ENCODE assay signal across 8 cellular contexts in genomic region chr3:40580494-40581091, GRCh38. TPM values are rescaled to one million over a fixed set of nuclear protein-coding genes. Genes with fewer than 3 reads are reported as not detected.
DNase-seq lines count a peak whose midpoint lies in the region; ATAC-seq, FAIRE-seq and TF ChIP-seq lines count a peak whose summit lies in the region.

No MANE protein-coding gene starts in this region.

- H3K4me3 Mint-ChIP-seq in activated T-helper 2 cell treated with anti-CD3 and anti-CD28 coated beads, Interferon-gamma antibody, Interleukin-2, Interleukin-4, amounts not matched to agents 10 μg/mL and 5 μg/mL and 100 μg/mL, durations not matched to agents 14 hours and 24 hours and 36 hours (ENCODE audit: low read depth): no peak overlapping the region

- no peaks in the 10 kb centered on the region for H3K9me3 Mint-ChIP-seq in activated T-helper 2 cell treated with anti-CD3 and anti-CD28 coated beads, Interferon-gamma antibody, Interleukin-2, Interleukin-4, amounts not matched to agents 10 μg/mL and 5 μg/mL and 100 μg/mL, durations not matched to agents 14 hours and 24 hours and 36 hours

- CTCF ChIA-PET in RWPE1 (lab: Yijun Ruan, JAX): interaction anchor here (0.5 to 1.2 kb wide), 8 partner anchors 17 to 1303 kb away, joined by 3 to 4 read pairs (median 3); no protein-coding TSS in a partner anchor

- no peaks in the 10 kb centered on the region for H3K27me3 ChIP-seq in BE2C
- H3K27me3 ChIP-seq in KMS-11 (ENCODE audit: insufficient read depth, low read depth): no peaks in the 10 kb centered on the region
- H3K27me3 ChIP-seq in pancreas: no peaks in the 10 kb centered on the region
- no peaks in the 10 kb centered on the region for H3K27me3 ChIP-seq in upper lobe of right lung

- FAIRE-seq in pancreas (lab: Jason Lieb, UNC): no peak

- peak; percentile 86 for TF ChIP-seq CTCF in BE2C (IDR thresholded peaks at IDR 0.05; ENCODE audit: low read depth, low read length)
- TF ChIP-seq CTCF in KMS-11 (conservative IDR thresholded peaks at IDR 0.05; ENCODE audit: low read depth, low read length): peak; percentile 87
- peak; percentile 90 for TF ChIP-seq CTCF in RWPE1 (conservative IDR thresholded peaks at IDR 0.05; ENCODE audit: low read depth)
- peak; percentile 83 to 93 (median 92) for TF ChIP-seq CTCF in pancreas (IDR thresholded peaks at IDR 0.05)
- TF ChIP-seq CTCF in upper lobe of right lung (IDR thresholded peaks at IDR 0.05): peak; percentile 94

- no peaks in the 10 kb centered on the region for H3K36me3 ChIP-seq in BE2C
- H3K36me3 ChIP-seq in KMS-11 (ENCODE audit: insufficient read depth): no peaks in the 10 kb centered on the region
- H3K36me3 ChIP-seq in pancreas: no peaks in the 10 kb centered on the region
- H3K36me3 ChIP-seq in upper lobe of right lung: no peaks in the 10 kb centered on the region

- H3K4me3 ChIP-seq in BE2C (ENCODE audit: low read depth, low read length) (no peak overlapping the region), KMS-11 (IDR thresholded peaks at IDR 0.05; ENCODE audit: insufficient read depth, low read depth, low read length) (no peak overlapping the region), pancreas (no peak overlapping the region), upper lobe of right lung (no peak overlapping the region)

- intact Hi-C loops in activated T-helper 2 cell treated with anti-CD3 and anti-CD28 coated beads, Interferon-gamma antibody, Interleukin-2, Interleukin-4, amounts not matched to agents 10 μg/mL and 5 μg/mL and 100 μg/mL, durations not matched to agents 14 hours and 24 hours and 36 hours (cut with micrococcal nuclease): loop anchor here (1.0 to 10.0 kb wide), 5 partner anchors 253 to 1514 kb away; partner anchors contain the start of gene TRAK1
- intact Hi-C loops in pancreas (cut with DNase I) (loop anchor here in 2 of 3 donors (5.0 kb wide), 2 partner anchors 1292 to 1302 kb away; no protein-coding TSS in a partner anchor), upper lobe of right lung (cut with DNase I) (loop anchor here (5.0 to 10.0 kb wide), 2 partner anchors 624 to 1302 kb away; no protein-coding TSS in a partner anchor)

- peaks cover 3% of the 10 kb centered on the region for H3K4me1 Mint-ChIP-seq in activated T-helper 2 cell treated with anti-CD3 and anti-CD28 coated beads, Interferon-gamma antibody, Interleukin-2, Interleukin-4, amounts not matched to agents 10 μg/mL and 5 μg/mL and 100 μg/mL, durations not matched to agents 14 hours and 24 hours and 36 hours (ENCODE audit: low read depth)

- peaks cover 5% of the 10 kb centered on the region for H3K4me1 ChIP-seq in BE2C
- no peaks in the 10 kb centered on the region for H3K4me1 ChIP-seq in KMS-11 (ENCODE audit: low read depth, poor library complexity, severe bottlenecking)
- no peaks in the 10 kb centered on the region for H3K4me1 ChIP-seq in pancreas
- H3K4me1 ChIP-seq in upper lobe of right lung: peaks cover 6% of the 10 kb centered on the region

- ATAC-seq in GM18909 (IDR thresholded peaks at IDR 0.05; ENCODE audit: poor library complexity, unreplicated experiment) (peak; percentile 69), pancreas (peak; percentile 58 to 79 (median 76)), upper lobe of right lung (peak; percentile 83)

- H3K9me3 ChIP-seq in BE2C (no peaks in the 10 kb centered on the region), pancreas (no peaks in the 10 kb centered on the region), upper lobe of right lung (no peaks in the 10 kb centered on the region)

- H3K4me2 ChIP-seq in KMS-11: no peak overlapping the region

- 0 to 2% methylated on average over 2 of the region's 2 CpGs for WGBS in pancreas, 2 donors

- H3K9ac ChIP-seq in KMS-11: no peak overlapping the region

- peaks cover 11% of the 10 kb centered on the region for H3K27me3 Mint-ChIP-seq in activated T-helper 2 cell treated with anti-CD3 and anti-CD28 coated beads, Interferon-gamma antibody, Interleukin-2, Interleukin-4, amounts not matched to agents 10 μg/mL and 5 μg/mL and 100 μg/mL, durations not matched to agents 14 hours and 24 hours and 36 hours (ENCODE audit: low read depth)

- H4K20me1 ChIP-seq in KMS-11 (ENCODE audit: insufficient read depth): no peaks in the 10 kb centered on the region

- POLR2A ChIA-PET in RWPE1 (lab: Yijun Ruan, JAX; ENCODE audit: low non-redundant PET): no interaction called here

- no peak overlapping the region for H3K27ac ChIP-seq in KMS-11
- no peak overlapping the region for H3K27ac ChIP-seq in RWPE1
- no peak overlapping the region for H3K27ac ChIP-seq in pancreas
- no peak overlapping the region for H3K27ac ChIP-seq in upper lobe of right lung

- H3K27ac Mint-ChIP-seq in activated T-helper 2 cell treated with anti-CD3 and anti-CD28 coated beads, Interferon-gamma antibody, Interleukin-2, Interleukin-4, amounts not matched to agents 10 μg/mL and 5 μg/mL and 100 μg/mL, durations not matched to agents 14 hours and 24 hours and 36 hours: no peak overlapping the region

- no peak overlapping the region for H2AFZ ChIP-seq in KMS-11 (ENCODE audit: low read depth)

- no peaks in the 10 kb centered on the region for H3K36me3 Mint-ChIP-seq in activated T-helper 2 cell treated with anti-CD3 and anti-CD28 coated beads, Interferon-gamma antibody, Interleukin-2, Interleukin-4, amounts not matched to agents 10 μg/mL and 5 μg/mL and 100 μg/mL, durations not matched to agents 14 hours and 24 hours and 36 hours (ENCODE audit: low read depth)

- peak; percentile 67 for DNase-seq in BE2C
- peak; percentile 54 for DNase-seq in RWPE1 (ENCODE audit: low spot score)
- DNase-seq in activated T-helper 2 cell treated with anti-CD3 and anti-CD28 coated beads, Interferon-gamma antibody, Interleukin-2, Interleukin-4, amounts not matched to agents 10 μg/mL and 5 μg/mL and 100 μg/mL, durations not matched to agents 14 hours and 24 hours and 36 hours (ENCODE audit: low spot score): peak; percentile 42
- peak; percentile 56 for DNase-seq in foreskin melanocyte
- peak in 5 of 6 donors; percentile 22 to 74 (median 49) for DNase-seq in pancreas
- no peak for DNase-seq in upper lobe of right lung

- H3K79me2 ChIP-seq in KMS-11 (ENCODE audit: insufficient read depth, low read depth): no peaks in the 10 kb centered on the region

RNA-seq across cellular contexts. Expression of gene ZNF621, which starts 55.8 kb away (rescaled TPM):
- 8.4 TPM for polyA plus RNA-seq in BE2C (2012; ENCODE audit: insufficient read depth, insufficient read length, low read depth)
- total RNA-seq in activated T-helper 2 cell treated with anti-CD3 and anti-CD28 coated beads, Interferon-gamma antibody, Interleukin-2, Interleukin-4, amounts not matched to agents 10 μg/mL and 5 μg/mL and 100 μg/mL, durations not matched to agents 14 hours and 24 hours and 36 hours: 21.4 and 23.9 TPM in 2 replicates
- total RNA-seq in pancreas: 10 to 100 TPM in 1 of 6 donors, 1 to 10 TPM in 5; 5.4 to 12.6 (median 8.6) TPM
- 10 to 100 TPM; 10.7 to 14.2 TPM for polyA plus RNA-seq in pancreas
- total RNA-seq in upper lobe of right lung: 20.1 TPM
